In genomic region chr3:10242182-10243065, GRCh38 we compare ENCODE assay signal across 1 cellular context.
A peak's percentile ranks its signal among the peaks of the same experiment; 100 is the strongest.
TF ChIP-seq lines count a peak whose summit lies in the region.

No MANE protein-coding gene starts in this region.

TF ChIP-seq in K562, 482 proteins besides CTCF, POLR2A, EP300 and RAD21 (continued from another document and continues in another):
- TF ChIP-seq AFF4 (CRISPR knock-in tag; IDR thresholded peaks at IDR 0.05) (no peak), COPS2 (conservative IDR thresholded peaks at IDR 0.05) (no peak), ZZZ3 (IDR thresholded peaks at IDR 0.05) (no peak), ARID4B (CRISPR knock-in tag; IDR thresholded peaks at IDR 0.05) (no peak), NR3C1 (CRISPR knock-in tag; IDR thresholded peaks at IDR 0.05) (no peak), SMAD3 (CRISPR knock-in tag; conservative IDR thresholded peaks at IDR 0.05) (peak; percentile 80; the same call in 1 of the 2 replicates), ZNF124 (CRISPR knock-in tag; IDR thresholded peaks at IDR 0.05) (no peak), ZNF551 (CRISPR knock-in tag; IDR thresholded peaks at IDR 0.05) (no peak), ZBTB9 (CRISPR knock-in tag; IDR thresholded peaks at IDR 0.05) (peak; percentile 87; the same call in 1 of the 2 replicates), GTF2A2 (tag; IDR thresholded peaks at IDR 0.05) (no peak), RFX7 (CRISPR knock-in tag; IDR thresholded peaks at IDR 0.05) (no peak), ETV1 (tag; conservative IDR thresholded peaks at IDR 0.05; ENCODE audit: low read depth) (peak; percentile 98), MLLT1 (IDR thresholded peaks at IDR 0.05) (no peak), PTBP1 (IDR thresholded peaks at IDR 0.05; ENCODE audit: low read depth, low read length) (no peak), MTF1 (CRISPR knock-in tag; IDR thresholded peaks at IDR 0.05; ENCODE audit: borderline replicate concordance) (no peak), MITF (IDR thresholded peaks at IDR 0.05) (no peak), NCOA2 (IDR thresholded peaks at IDR 0.05; ENCODE audit: partially characterized antibody in 2 of 2) (no peak), TFE3 (CRISPR knock-in tag; IDR thresholded peaks at IDR 0.05) (no peak), HDAC6 (IDR thresholded peaks at IDR 0.05; ENCODE audit: low read depth, low read length) (no peak), GABPB1 (CRISPR knock-in tag; IDR thresholded peaks at IDR 0.05) (no peak), HDAC2 (IDR thresholded peaks at IDR 0.05) (no peak), HNRNPLL (IDR thresholded peaks at IDR 0.05; ENCODE audit: low read depth, low read length, poor library complexity, severe bottlenecking) (no peak), FIP1L1 (IDR thresholded peaks at IDR 0.05; ENCODE audit: low read depth, low read length, poor library complexity, severe bottlenecking) (no peak)
- TF ChIP-seq, protein P1, sequence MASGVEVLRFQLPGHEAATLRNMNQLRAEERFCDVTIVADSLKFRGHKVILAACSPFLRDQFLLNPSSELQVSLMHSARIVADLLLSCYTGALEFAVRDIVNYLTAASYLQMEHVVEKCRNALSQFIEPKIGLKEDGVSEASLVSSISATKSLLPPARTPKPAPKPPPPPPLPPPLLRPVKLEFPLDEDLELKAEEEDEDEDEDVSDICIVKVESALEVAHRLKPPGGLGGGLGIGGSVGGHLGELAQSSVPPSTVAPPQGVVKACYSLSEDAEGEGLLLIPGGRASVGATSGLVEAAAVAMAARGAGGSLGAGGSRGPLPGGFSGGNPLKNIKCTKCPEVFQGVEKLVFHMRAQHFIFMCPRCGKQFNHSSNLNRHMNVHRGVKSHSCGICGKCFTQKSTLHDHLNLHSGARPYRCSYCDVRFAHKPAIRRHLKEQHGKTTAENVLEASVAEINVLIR (CRISPR knock-in tag; IDR thresholded peaks at IDR 0.05) = 0 out of 2 replicates have a peak, but pooled peaks have one; percentile 51
- TF ChIP-seq, protein P2, sequence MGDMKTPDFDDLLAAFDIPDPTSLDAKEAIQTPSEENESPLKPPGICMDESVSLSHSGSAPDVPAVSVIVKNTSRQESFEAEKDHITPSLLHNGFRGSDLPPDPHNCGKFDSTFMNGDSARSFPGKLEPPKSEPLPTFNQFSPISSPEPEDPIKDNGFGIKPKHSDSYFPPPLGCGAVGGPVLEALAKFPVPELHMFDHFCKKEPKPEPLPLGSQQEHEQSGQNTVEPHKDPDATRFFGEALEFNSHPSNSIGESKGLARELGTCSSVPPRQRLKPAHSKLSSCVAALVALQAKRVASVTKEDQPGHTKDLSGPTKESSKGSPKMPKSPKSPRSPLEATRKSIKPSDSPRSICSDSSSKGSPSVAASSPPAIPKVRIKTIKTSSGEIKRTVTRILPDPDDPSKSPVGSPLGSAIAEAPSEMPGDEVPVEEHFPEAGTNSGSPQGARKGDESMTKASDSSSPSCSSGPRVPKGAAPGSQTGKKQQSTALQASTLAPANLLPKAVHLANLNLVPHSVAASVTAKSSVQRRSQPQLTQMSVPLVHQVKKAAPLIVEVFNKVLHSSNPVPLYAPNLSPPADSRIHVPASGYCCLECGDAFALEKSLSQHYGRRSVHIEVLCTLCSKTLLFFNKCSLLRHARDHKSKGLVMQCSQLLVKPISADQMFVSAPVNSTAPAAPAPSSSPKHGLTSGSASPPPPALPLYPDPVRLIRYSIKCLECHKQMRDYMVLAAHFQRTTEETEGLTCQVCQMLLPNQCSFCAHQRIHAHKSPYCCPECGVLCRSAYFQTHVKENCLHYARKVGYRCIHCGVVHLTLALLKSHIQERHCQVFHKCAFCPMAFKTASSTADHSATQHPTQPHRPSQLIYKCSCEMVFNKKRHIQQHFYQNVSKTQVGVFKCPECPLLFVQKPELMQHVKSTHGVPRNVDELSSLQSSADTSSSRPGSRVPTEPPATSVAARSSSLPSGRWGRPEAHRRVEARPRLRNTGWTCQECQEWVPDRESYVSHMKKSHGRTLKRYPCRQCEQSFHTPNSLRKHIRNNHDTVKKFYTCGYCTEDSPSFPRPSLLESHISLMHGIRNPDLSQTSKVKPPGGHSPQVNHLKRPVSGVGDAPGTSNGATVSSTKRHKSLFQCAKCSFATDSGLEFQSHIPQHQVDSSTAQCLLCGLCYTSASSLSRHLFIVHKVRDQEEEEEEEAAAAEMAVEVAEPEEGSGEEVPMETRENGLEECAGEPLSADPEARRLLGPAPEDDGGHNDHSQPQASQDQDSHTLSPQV (IDR thresholded peaks at IDR 0.05) = no peak
- TF ChIP-seq, protein P3, sequence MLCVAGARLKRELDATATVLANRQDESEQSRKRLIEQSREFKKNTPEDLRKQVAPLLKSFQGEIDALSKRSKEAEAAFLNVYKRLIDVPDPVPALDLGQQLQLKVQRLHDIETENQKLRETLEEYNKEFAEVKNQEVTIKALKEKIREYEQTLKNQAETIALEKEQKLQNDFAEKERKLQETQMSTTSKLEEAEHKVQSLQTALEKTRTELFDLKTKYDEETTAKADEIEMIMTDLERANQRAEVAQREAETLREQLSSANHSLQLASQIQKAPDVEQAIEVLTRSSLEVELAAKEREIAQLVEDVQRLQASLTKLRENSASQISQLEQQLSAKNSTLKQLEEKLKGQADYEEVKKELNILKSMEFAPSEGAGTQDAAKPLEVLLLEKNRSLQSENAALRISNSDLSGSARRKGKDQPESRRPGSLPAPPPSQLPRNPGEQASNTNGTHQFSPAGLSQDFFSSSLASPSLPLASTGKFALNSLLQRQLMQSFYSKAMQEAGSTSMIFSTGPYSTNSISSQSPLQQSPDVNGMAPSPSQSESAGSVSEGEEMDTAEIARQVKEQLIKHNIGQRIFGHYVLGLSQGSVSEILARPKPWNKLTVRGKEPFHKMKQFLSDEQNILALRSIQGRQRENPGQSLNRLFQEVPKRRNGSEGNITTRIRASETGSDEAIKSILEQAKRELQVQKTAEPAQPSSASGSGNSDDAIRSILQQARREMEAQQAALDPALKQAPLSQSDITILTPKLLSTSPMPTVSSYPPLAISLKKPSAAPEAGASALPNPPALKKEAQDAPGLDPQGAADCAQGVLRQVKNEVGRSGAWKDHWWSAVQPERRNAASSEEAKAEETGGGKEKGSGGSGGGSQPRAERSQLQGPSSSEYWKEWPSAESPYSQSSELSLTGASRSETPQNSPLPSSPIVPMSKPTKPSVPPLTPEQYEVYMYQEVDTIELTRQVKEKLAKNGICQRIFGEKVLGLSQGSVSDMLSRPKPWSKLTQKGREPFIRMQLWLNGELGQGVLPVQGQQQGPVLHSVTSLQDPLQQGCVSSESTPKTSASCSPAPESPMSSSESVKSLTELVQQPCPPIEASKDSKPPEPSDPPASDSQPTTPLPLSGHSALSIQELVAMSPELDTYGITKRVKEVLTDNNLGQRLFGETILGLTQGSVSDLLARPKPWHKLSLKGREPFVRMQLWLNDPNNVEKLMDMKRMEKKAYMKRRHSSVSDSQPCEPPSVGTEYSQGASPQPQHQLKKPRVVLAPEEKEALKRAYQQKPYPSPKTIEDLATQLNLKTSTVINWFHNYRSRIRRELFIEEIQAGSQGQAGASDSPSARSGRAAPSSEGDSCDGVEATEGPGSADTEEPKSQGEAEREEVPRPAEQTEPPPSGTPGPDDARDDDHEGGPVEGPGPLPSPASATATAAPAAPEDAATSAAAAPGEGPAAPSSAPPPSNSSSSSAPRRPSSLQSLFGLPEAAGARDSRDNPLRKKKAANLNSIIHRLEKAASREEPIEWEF (CRISPR knock-in tag; IDR thresholded peaks at IDR 0.05) = no peak
